ENCODE assay signal across 22 cellular contexts in genomic region chr11:11961399-11962028, GRCh38. TPM values are rescaled to one million over a fixed set of nuclear protein-coding genes. Genes with fewer than 3 reads are reported as not detected.
A peak's percentile ranks its signal among the peaks of the same experiment; 100 is the strongest.
DNase-seq lines count a peak whose midpoint lies in the region; ATAC-seq, FAIRE-seq and TF ChIP-seq lines count a peak whose summit lies in the region.
"Had no signal": no experiment of that assay in that cellular context is flagged by ENCODE, and none has a peak within 500 bp of the region (broad histone marks: within the 10 kb centered on the region; RNA-seq: fewer than 3 reads in every experiment).

No MANE protein-coding gene starts in this region.

- H3K9me3 ChIP-seq in endothelial cell of umbilical vein (replicated peaks; ENCODE audit: control insufficient read depth, insufficient read depth, low read length), result no peaks in the 10 kb centered on the region
- H3K9me3 ChIP-seq: HAP-1, sigmoid colon had no signal

- peaks cover 41% of the 10 kb centered on the region for H3K4me1 Mint-ChIP-seq in activated CD4-positive, alpha-beta memory T cell treated with anti-CD3 and anti-CD28 coated beads, Interleukin-2, amount 10 ng/mL, durations not matched to agents 7 days and 5 days
- H3K4me1 Mint-ChIP-seq in activated CD4-positive, alpha-beta memory T cell treated with anti-CD3 and anti-CD28 coated beads for 36 hours (ENCODE audit: low read depth), result peaks cover 28% of the 10 kb centered on the region

- no peaks in the 10 kb centered on the region for H3K9me1 ChIP-seq in endothelial cell of umbilical vein (replicated peaks; ENCODE audit: control insufficient read depth, extremely low read depth, insufficient read depth, low read length)

- no peak overlapping the region for H3K27ac ChIP-seq in endothelial cell of umbilical vein (ENCODE audit: insufficient read depth, low read depth, low read length)
- H3K27ac ChIP-seq: C4-2B, hepatocyte, parathyroid adenoma, sigmoid colon had no signal

- no peak overlapping the region for H3K4me2 ChIP-seq in endothelial cell of umbilical vein (ENCODE audit: insufficient read depth, low read length)
- H3K4me2 ChIP-seq: hepatocyte had no signal

- DNase-seq in activated CD4-positive, alpha-beta memory T cell treated with anti-CD3 and anti-CD28 coated beads, Interleukin-2, amount 10 ng/mL, durations not matched to agents 7 days and 5 days, result no peak
- no peak for DNase-seq in activated CD4-positive, alpha-beta memory T cell treated with anti-CD3 and anti-CD28 coated beads for 36 hours
- DNase-seq in endothelial cell of umbilical vein (ENCODE audit: low read depth, low spot score) (no peak), retina (peak; percentile 13), kidney glomerular epithelial cell (lab: John Stamatoyannopoulos, UW) (no peak)
- no peak for DNase-seq in activated naive CD4-positive, alpha-beta T cell (lab: John Stamatoyannopoulos, UW)
- DNase-seq: activated CD4-positive, CD25-positive, alpha-beta regulatory T cell treated with anti-CD3 and anti-CD28 coated beads, Interleukin-2, amount 50 U/mL, for 72 hours; activated CD8-positive, alpha-beta memory T cell treated with anti-CD3 and anti-CD28 coated beads, Interleukin-2, amount 50 U/mL, for 48 hours; NCI-H1105 treated with DMSO at 0.1 percent for 48 hours; NCI-H2081 treated with DMSO at 0.1 percent for 48 hours; NCI-H510A treated with DMSO at 0.1 percent for 48 hours; nephron progenitor cell; RPMI8226; sigmoid colon had no signal

- H3K9me3 Mint-ChIP-seq in activated CD4-positive, alpha-beta memory T cell treated with anti-CD3 and anti-CD28 coated beads, Interleukin-2, amount 10 ng/mL, durations not matched to agents 7 days and 5 days, result no peaks in the 10 kb centered on the region
- no peaks in the 10 kb centered on the region for H3K9me3 Mint-ChIP-seq in activated CD4-positive, alpha-beta memory T cell treated with anti-CD3 and anti-CD28 coated beads for 36 hours
- H3K9me3 Mint-ChIP-seq: memory B cell had no signal

- no peak for ATAC-seq in HG02642 (IDR thresholded peaks at IDR 0.05; ENCODE audit: poor library complexity, unreplicated experiment)

- no peak for TF ChIP-seq CTCF in endothelial cell of umbilical vein (IDR thresholded peaks at IDR 0.05; ENCODE audit: extremely low read depth in 1 of 2, insufficient read depth in 1 of 2, low read depth in 1 of 2, low read length in 2 of 2)

- H2AFZ ChIP-seq in endothelial cell of umbilical vein (ENCODE audit: low read depth, low read length), result no peak overlapping the region
- H2AFZ ChIP-seq: hepatocyte, parathyroid adenoma had no signal

- no peaks in the 10 kb centered on the region for H3K27me3 ChIP-seq in endothelial cell of umbilical vein (ENCODE audit: control insufficient read depth in 2 of 2, insufficient read depth in 2 of 2, low read length in 2 of 2)
- H3K27me3 ChIP-seq: hepatocyte, sigmoid colon had no signal

- peaks cover 8% of the 10 kb centered on the region for H3K27me3 Mint-ChIP-seq in activated CD4-positive, alpha-beta memory T cell treated with anti-CD3 and anti-CD28 coated beads, Interleukin-2, amount 10 ng/mL, durations not matched to agents 7 days and 5 days
- H3K27me3 Mint-ChIP-seq in activated CD4-positive, alpha-beta memory T cell treated with anti-CD3 and anti-CD28 coated beads for 36 hours, result no peaks in the 10 kb centered on the region

- H3K36me3 Mint-ChIP-seq in activated CD4-positive, alpha-beta memory T cell treated with anti-CD3 and anti-CD28 coated beads, Interleukin-2, amount 10 ng/mL, durations not matched to agents 7 days and 5 days (ENCODE audit: low read depth), result peaks cover 20% of the 10 kb centered on the region
- peaks cover 7% of the 10 kb centered on the region for H3K36me3 Mint-ChIP-seq in activated CD4-positive, alpha-beta memory T cell treated with anti-CD3 and anti-CD28 coated beads for 36 hours

- POLR2A ChIA-PET in activated CD4-positive, alpha-beta memory T cell treated with anti-CD3 and anti-CD28 coated beads, Interleukin-2, amount 10 ng/mL, durations not matched to agents 7 days and 5 days (lab: Charles Lee), result interaction anchor here (1.1 kb wide), 1 partner anchor 120 kb away, joined by 3 read pairs; the partner anchor contains the start of gene USP47
- POLR2A ChIA-PET in activated CD4-positive, alpha-beta memory T cell treated with anti-CD3 and anti-CD28 coated beads for 36 hours (lab: Charles Lee), result interaction anchor here (1.1 kb wide), 1 partner anchor 15 kb away, joined by 4 read pairs; no protein-coding TSS in a partner anchor
- POLR2A ChIA-PET in endothelial cell of umbilical vein (lab: Charles Lee), result no interaction called here

- dilution Hi-C loops in endothelial cell of umbilical vein (cut with MboI; ENCODE audit: extremely low pct_ligation_motif_present, low sequenced_read_pairs), result no loop called here

- CTCF ChIA-PET in activated CD4-positive, alpha-beta memory T cell treated with anti-CD3 and anti-CD28 coated beads, Interleukin-2, amount 10 ng/mL, durations not matched to agents 7 days and 5 days (lab: Charles Lee), result interaction anchor here (0.7 to 1.7 kb wide), 6 partner anchors 9 to 321 kb away, joined by 3 to 6 read pairs (median 4); no protein-coding TSS in a partner anchor
- CTCF ChIA-PET in activated CD4-positive, alpha-beta memory T cell treated with anti-CD3 and anti-CD28 coated beads for 36 hours (lab: Charles Lee), result interaction anchor here (1.2 to 2.5 kb wide), 2 partner anchors 83 to 85 kb away, joined by 3 to 11 read pairs; no protein-coding TSS in a partner anchor
- CTCF ChIA-PET in endothelial cell of umbilical vein (lab: Charles Lee), result interaction anchor here (0.5 to 3.1 kb wide), 9 partner anchors 10 to 321 kb away, joined by 3 to 10 read pairs (median 5); partner anchors contain the start of gene DKK3

- no peak overlapping the region for H3K9ac ChIP-seq in endothelial cell of umbilical vein (replicated peaks; ENCODE audit: extremely low read depth, insufficient read depth, low read length)
- H3K9ac ChIP-seq: parathyroid adenoma had no signal

- H3K4me1 ChIP-seq in endothelial cell of umbilical vein (ENCODE audit: control insufficient read depth, extremely low read depth, insufficient read depth, low read length), result peaks cover 11% of the 10 kb centered on the region
- H3K4me1 ChIP-seq: HAP-1 had no signal

- H3K79me2 ChIP-seq in endothelial cell of umbilical vein (ENCODE audit: control insufficient read depth, insufficient read depth, low read length), result no peaks in the 10 kb centered on the region
- H3K79me2 ChIP-seq: hepatocyte, parathyroid adenoma had no signal

- TSS peak; percentile 2 for BruUV-seq in endothelial cell of umbilical vein (replicated peaks; lab: Mats Ljungman, UMichigan)

- FAIRE-seq in endothelial cell of umbilical vein (lab: Jason Lieb, UNC), result no peak
- FAIRE-seq: GM12891 had no signal

- TF ChIP-seq POLR2A in GM19193 (IDR thresholded peaks at IDR 0.05; ENCODE audit: extremely low read depth, insufficient read depth, insufficient read length), result peak; percentile 29
- no peak for TF ChIP-seq POLR2A in endothelial cell of umbilical vein (IDR thresholded peaks at IDR 0.05; ENCODE audit: low read depth, low read length)

- no peaks in the 10 kb centered on the region for H4K20me1 ChIP-seq in endothelial cell of umbilical vein (replicated peaks; ENCODE audit: control insufficient read depth, extremely low read depth, insufficient read depth, low read length)

- no peak overlapping the region for H3K4me3 ChIP-seq in endothelial cell of umbilical vein (replicated peaks in 1 of 3; ENCODE audit: insufficient read depth in 1 of 3, low read depth in 1 of 3, low read length in 3 of 3)
- H3K4me3 ChIP-seq: HAP-1, hepatocyte, sigmoid colon had no signal

- peaks cover 0 to 14% of the 10 kb centered on the region in 2 experiments for H3K36me3 ChIP-seq in endothelial cell of umbilical vein (ENCODE audit: control insufficient read depth in 2 of 2, extremely low read depth in 1 of 2, insufficient read depth in 2 of 2, low read length in 2 of 2)

- H3K4me3 Mint-ChIP-seq in activated CD4-positive, alpha-beta memory T cell treated with anti-CD3 and anti-CD28 coated beads, Interleukin-2, amount 10 ng/mL, durations not matched to agents 7 days and 5 days, result no peak overlapping the region
- no peak overlapping the region for H3K4me3 Mint-ChIP-seq in activated CD4-positive, alpha-beta memory T cell treated with anti-CD3 and anti-CD28 coated beads for 36 hours
- H3K4me3 Mint-ChIP-seq: memory B cell, nephron progenitor cell had no signal

- H3K27ac Mint-ChIP-seq in activated CD4-positive, alpha-beta memory T cell treated with anti-CD3 and anti-CD28 coated beads, Interleukin-2, amount 10 ng/mL, durations not matched to agents 7 days and 5 days, result peak overlapping the region; percentile 72
- H3K27ac Mint-ChIP-seq in activated CD4-positive, alpha-beta memory T cell treated with anti-CD3 and anti-CD28 coated beads for 36 hours, result no peak overlapping the region
- H3K27ac Mint-ChIP-seq: memory B cell, nephron progenitor cell had no signal

- intact Hi-C loops in activated CD4-positive, alpha-beta memory T cell treated with anti-CD3 and anti-CD28 coated beads for 36 hours (cut with micrococcal nuclease), result no loop called here
- intact Hi-C loops in endothelial cell of umbilical vein (cut with micrococcal nuclease), result no loop called here

TF ChIP-seq in endothelial cell of umbilical vein, 7 proteins besides CTCF, POLR2A, EP300 and RAD21:
- TF ChIP-seq GATA2 (IDR thresholded peaks at IDR 0.05; ENCODE audit: insufficient read depth, insufficient read length, low read depth, low read length), result no peak

RNA-seq across cellular contexts. Expression of gene DKK3, which starts 46.9 kb away (rescaled TPM):
- not detected for total RNA-seq in activated CD4-positive, alpha-beta memory T cell treated with anti-CD3 and anti-CD28 coated beads, Interleukin-2, amount 10 ng/mL, durations not matched to agents 7 days and 5 days
- not detected for total RNA-seq in activated CD4-positive, alpha-beta memory T cell treated with anti-CD3 and anti-CD28 coated beads for 36 hours
- 131 and 165 TPM in 2 replicates for total RNA-seq in endothelial cell of umbilical vein
- polyA plus RNA-seq in endothelial cell of umbilical vein, result 335 and 365 TPM in 2 replicates
- polyA plus RNA-seq in endothelial cell of umbilical vein (2011; cell fraction: cytosol; rRNA removed), result 311 and 362 TPM in 2 replicates
- 162 and 176 TPM in 2 replicates for polyA plus RNA-seq in endothelial cell of umbilical vein (2011; cell fraction: nucleus; rRNA removed)
- polyA plus RNA-seq in endothelial cell of umbilical vein (2012), result 151 and 203 TPM in 2 replicates
- polyA minus RNA-seq in endothelial cell of umbilical vein, result 287 and 327 TPM in 2 replicates
- not detected for polyA minus RNA-seq in endothelial cell of umbilical vein (2011; cell fraction: cytosol; rRNA and poly(A)+ RNA removed)
- polyA minus RNA-seq in endothelial cell of umbilical vein (2011; cell fraction: nucleus; rRNA and poly(A)+ RNA removed), result 67.8 and 100 TPM in 2 replicates

Comparison
In these comparisons a context has a peak if more than half of its experiments do, and no peak if none do; other contexts are left out.
1. RNA of gene DKK3, which starts 46.9 kb away (total RNA-seq): 131 to 165 TPM in endothelial cell of umbilical vein; not detected in activated CD4-positive, alpha-beta memory T cell treated with anti-CD3 and anti-CD28 coated beads, Interleukin-2, amount 10 ng/mL, durations not matched to agents 7 days and 5 days and not detected in activated CD4-positive, alpha-beta memory T cell treated with anti-CD3 and anti-CD28 coated beads for 36 hours; every median in the first group is over 100 times any median in the second.